ENCODE assay signal across 15 cellular contexts in genomic region chr12:92541024-92541423, GRCh38.
DNase-seq lines count a peak whose midpoint lies in the region; ATAC-seq, FAIRE-seq and TF ChIP-seq lines count a peak whose summit lies in the region.
"Had no signal": no experiment of that assay in that cellular context is flagged by ENCODE, and none has a peak within 500 bp of the region (broad histone marks: within the 10 kb centered on the region; RNA-seq: fewer than 3 reads in every experiment).

No MANE protein-coding gene starts in this region.

- DNase-seq in activated CD4-positive, alpha-beta T cell treated with anti-CD3 and anti-CD28 coated beads, Interleukin-2, amount 10 ng/mL, durations not matched to agents 7 days and 5 days: no peak
- DNase-seq in activated CD4-positive, alpha-beta T cell treated with anti-CD3 and anti-CD28 coated beads, Interleukin-2, amount 50 U/mL, for 4 hours: no peak
- DNase-seq in MM.1S (no peak), psoas muscle (no peak), colonic mucosa (no peak), HTR-8/SVneo (ENCODE audit: insufficient read length, low spot score) (no peak)
- DNase-seq in activated T-helper 2 cell treated with anti-CD3 and anti-CD28 coated beads, Interferon-gamma antibody, Interleukin-2, Interleukin-4, amounts not matched to agents 10 μg/mL and 5 μg/mL and 100 μg/mL, durations not matched to agents 14 hours and 24 hours and 36 hours (ENCODE audit: low spot score): no peak
- DNase-seq: activated T-cell treated with anti-CD3 and anti-CD28 coated beads, Interleukin-2, amount 50 U/mL, for 1 hour; EL; HFFc6; left lung; NCI-H226; occipital lobe had no signal

- H3K9me3 Mint-ChIP-seq in activated CD4-positive, alpha-beta T cell treated with anti-CD3 and anti-CD28 coated beads, Interleukin-2, amount 10 ng/mL, durations not matched to agents 7 days and 5 days: peaks cover 21% of the 10 kb centered on the region
- H3K9me3 Mint-ChIP-seq in activated T-helper 2 cell treated with anti-CD3 and anti-CD28 coated beads, Interferon-gamma antibody, Interleukin-2, Interleukin-4, amounts not matched to agents 10 μg/mL and 5 μg/mL and 100 μg/mL, durations not matched to agents 14 hours and 24 hours and 36 hours: peaks cover 4% of the 10 kb centered on the region
- H3K9me3 Mint-ChIP-seq: HFFc6 had no signal

- peaks cover 64% of the 10 kb centered on the region for H3K4me1 Mint-ChIP-seq in activated CD4-positive, alpha-beta T cell treated with anti-CD3 and anti-CD28 coated beads, Interleukin-2, amount 10 ng/mL, durations not matched to agents 7 days and 5 days
- peaks cover 58% of the 10 kb centered on the region for H3K4me1 Mint-ChIP-seq in activated T-helper 2 cell treated with anti-CD3 and anti-CD28 coated beads, Interferon-gamma antibody, Interleukin-2, Interleukin-4, amounts not matched to agents 10 μg/mL and 5 μg/mL and 100 μg/mL, durations not matched to agents 14 hours and 24 hours and 36 hours (ENCODE audit: low read depth)

- H3K36me3 ChIP-seq in MM.1S (replicated peaks; ENCODE audit: insufficient read depth, low read length) (no peaks in the 10 kb centered on the region), psoas muscle (ENCODE audit: insufficient read depth in 1 of 2, low read depth in 1 of 2) (no peaks in the 10 kb centered on the region), colonic mucosa (no peaks in the 10 kb centered on the region)
- H3K36me3 ChIP-seq: breast epithelium, left lung had no signal

- ATAC-seq in psoas muscle (no peak), GM21717 (IDR thresholded peaks at IDR 0.05; ENCODE audit: unreplicated experiment) (no peak)
- ATAC-seq: left lung had no signal

- H3K4me3 ChIP-seq in MM.1S (ENCODE audit: low read length) (no peak overlapping the region), psoas muscle (no peak overlapping the region), colonic mucosa (no peak overlapping the region)
- H3K4me3 ChIP-seq: breast epithelium, left lung had no signal

- no peak overlapping the region; the same call in 1 of the 2 replicates for H2AFZ ChIP-seq in MM.1S (ENCODE audit: low read length)

- TF ChIP-seq CTCF in MM.1S (IDR thresholded peaks at IDR 0.05; ENCODE audit: low read length) (no peak), psoas muscle (IDR thresholded peaks at IDR 0.05) (no peak), colonic mucosa (IDR thresholded peaks at IDR 0.05) (no peak)

- no peak for FAIRE-seq in HTR-8/SVneo (lab: Jason Lieb, UNC)

- H3K27ac Mint-ChIP-seq in activated CD4-positive, alpha-beta T cell treated with anti-CD3 and anti-CD28 coated beads, Interleukin-2, amount 10 ng/mL, durations not matched to agents 7 days and 5 days: peak overlapping the region; percentile 95
- peak overlapping the region; percentile 93 for H3K27ac Mint-ChIP-seq in activated T-helper 2 cell treated with anti-CD3 and anti-CD28 coated beads, Interferon-gamma antibody, Interleukin-2, Interleukin-4, amounts not matched to agents 10 μg/mL and 5 μg/mL and 100 μg/mL, durations not matched to agents 14 hours and 24 hours and 36 hours
- H3K27ac Mint-ChIP-seq: HFFc6 had no signal

- H3K9me3 ChIP-seq in MM.1S (replicated peaks; ENCODE audit: insufficient read depth, low read length) (no peaks in the 10 kb centered on the region), psoas muscle (no peaks in the 10 kb centered on the region), colonic mucosa (no peaks in the 10 kb centered on the region)
- H3K9me3 ChIP-seq: breast epithelium, left lung had no signal

- H3K36me3 Mint-ChIP-seq in activated CD4-positive, alpha-beta T cell treated with anti-CD3 and anti-CD28 coated beads, Interleukin-2, amount 10 ng/mL, durations not matched to agents 7 days and 5 days (ENCODE audit: low read depth): peaks cover 48% of the 10 kb centered on the region
- peaks cover 14% of the 10 kb centered on the region for H3K36me3 Mint-ChIP-seq in activated T-helper 2 cell treated with anti-CD3 and anti-CD28 coated beads, Interferon-gamma antibody, Interleukin-2, Interleukin-4, amounts not matched to agents 10 μg/mL and 5 μg/mL and 100 μg/mL, durations not matched to agents 14 hours and 24 hours and 36 hours (ENCODE audit: low read depth)

- no peaks in the 10 kb centered on the region for H3K79me2 ChIP-seq in MM.1S (ENCODE audit: low read length)

- WGBS in psoas muscle, 3 donors: 83 to 96% (median 92%) methylated on average over 2 of the region's 2 CpGs

- intact Hi-C loops in activated T-helper 2 cell treated with anti-CD3 and anti-CD28 coated beads, Interferon-gamma antibody, Interleukin-2, Interleukin-4, amounts not matched to agents 10 μg/mL and 5 μg/mL and 100 μg/mL, durations not matched to agents 14 hours and 24 hours and 36 hours (cut with micrococcal nuclease): loop anchor here (2.0 kb wide), 1 partner anchor 54 kb away; no protein-coding TSS in a partner anchor
- intact Hi-C loops in psoas muscle (cut with DNase I) (no loop called here), colonic mucosa (cut with DNase I) (no loop called here)

- no peaks in the 10 kb centered on the region for H3K27me3 ChIP-seq in MM.1S (replicated peaks; ENCODE audit: insufficient read depth, low read length)
- no peaks in the 10 kb centered on the region for H3K27me3 ChIP-seq in psoas muscle (ENCODE audit: insufficient read depth in 3 of 3, low read length in 2 of 3)
- H3K27me3 ChIP-seq in colonic mucosa: no peaks in the 10 kb centered on the region
- H3K27me3 ChIP-seq: breast epithelium, left lung had no signal

- H3K4me1 ChIP-seq in MM.1S (ENCODE audit: low read length) (peaks cover 80% of the 10 kb centered on the region), psoas muscle (no peaks in the 10 kb centered on the region), colonic mucosa (peaks cover 11% of the 10 kb centered on the region)

- no peaks in the 10 kb centered on the region for H3K9me2 ChIP-seq in MM.1S (replicated peaks; ENCODE audit: insufficient read depth, low read length)

- CTCF ChIA-PET in activated CD4-positive, alpha-beta T cell treated with anti-CD3 and anti-CD28 coated beads, Interleukin-2, amount 10 ng/mL, durations not matched to agents 7 days and 5 days (lab: Charles Lee): interaction anchor here (1.0 kb wide), 2 partner anchors 10 to 16 kb away, joined by 3 read pairs; no protein-coding TSS in a partner anchor

- no peaks in the 10 kb centered on the region for H3K27me3 Mint-ChIP-seq in activated CD4-positive, alpha-beta T cell treated with anti-CD3 and anti-CD28 coated beads, Interleukin-2, amount 10 ng/mL, durations not matched to agents 7 days and 5 days
- no peaks in the 10 kb centered on the region for H3K27me3 Mint-ChIP-seq in activated T-helper 2 cell treated with anti-CD3 and anti-CD28 coated beads, Interferon-gamma antibody, Interleukin-2, Interleukin-4, amounts not matched to agents 10 μg/mL and 5 μg/mL and 100 μg/mL, durations not matched to agents 14 hours and 24 hours and 36 hours (ENCODE audit: low read depth)

- peak overlapping the region; percentile 96; the same call in 1 of the 2 replicates for H3K27ac ChIP-seq in MM.1S (ENCODE audit: low read length)
- H3K27ac ChIP-seq in psoas muscle: peak overlapping the region; percentile 19
- H3K27ac ChIP-seq in colonic mucosa: no peak overlapping the region

- H3K4me2 ChIP-seq in MM.1S (ENCODE audit: low read depth, low read length): no peak overlapping the region

- no peak overlapping the region for H3K4me3 Mint-ChIP-seq in activated CD4-positive, alpha-beta T cell treated with anti-CD3 and anti-CD28 coated beads, Interleukin-2, amount 10 ng/mL, durations not matched to agents 7 days and 5 days
- no peak overlapping the region for H3K4me3 Mint-ChIP-seq in activated T-helper 2 cell treated with anti-CD3 and anti-CD28 coated beads, Interferon-gamma antibody, Interleukin-2, Interleukin-4, amounts not matched to agents 10 μg/mL and 5 μg/mL and 100 μg/mL, durations not matched to agents 14 hours and 24 hours and 36 hours (ENCODE audit: low read depth)
- H3K4me3 Mint-ChIP-seq: HFFc6 had no signal

- no peaks in the 10 kb centered on the region for H4K20me1 ChIP-seq in MM.1S (ENCODE audit: insufficient read depth, low read length)

- peaks cover 46% of the 10 kb centered on the region for H3F3A ChIP-seq in MM.1S (ENCODE audit: insufficient read depth, low read length)

- H3K9ac ChIP-seq in MM.1S (ENCODE audit: low read length) (no peak overlapping the region), colonic mucosa (ENCODE audit: low read depth in 2 of 2, low read length in 2 of 2) (no peak overlapping the region)

- POLR2A ChIA-PET in activated CD4-positive, alpha-beta T cell treated with anti-CD3 and anti-CD28 coated beads, Interleukin-2, amount 10 ng/mL, durations not matched to agents 7 days and 5 days (lab: Charles Lee): interaction anchor here (0.6 kb wide), 1 partner anchor 405 kb away, joined by 4 read pairs; no protein-coding TSS in a partner anchor
